ENCODE assay signal across 11 cellular contexts in genomic region chr20:4006640-4007039, GRCh38. TPM values are rescaled to one million over a fixed set of nuclear protein-coding genes. Genes with fewer than 3 reads are reported as not detected.
DNase-seq lines count a peak whose midpoint lies in the region; ATAC-seq and TF ChIP-seq lines count a peak whose summit lies in the region.
"Had no signal": no experiment of that assay in that cellular context is flagged by ENCODE, and none has a peak within 500 bp of the region (broad histone marks: within the 10 kb centered on the region; RNA-seq: fewer than 3 reads in every experiment).

No MANE protein-coding gene starts in this region.

- H3K9me3 Mint-ChIP-seq in activated CD8-positive, alpha-beta T cell treated with anti-CD3 and anti-CD28 coated beads, Interleukin-2, amount 10 ng/mL, durations not matched to agents 7 days and 5 days (ENCODE audit: insufficient read depth), result no peaks in the 10 kb centered on the region

- peaks cover 8% of the 10 kb centered on the region for H3K36me3 Mint-ChIP-seq in activated CD8-positive, alpha-beta T cell treated with anti-CD3 and anti-CD28 coated beads, Interleukin-2, amount 10 ng/mL, durations not matched to agents 7 days and 5 days (ENCODE audit: low read depth)

- H3K4me3 Mint-ChIP-seq in activated CD8-positive, alpha-beta T cell treated with anti-CD3 and anti-CD28 coated beads, Interleukin-2, amount 10 ng/mL, durations not matched to agents 7 days and 5 days, result no peak overlapping the region

- H3K9me3 ChIP-seq in prostate gland, result no peaks in the 10 kb centered on the region
- H3K9me3 ChIP-seq: ovary, SJCRH30 had no signal

- H3K4me1 ChIP-seq in prostate gland (replicated peaks), result no peaks in the 10 kb centered on the region
- H3K4me1 ChIP-seq: SJCRH30 had no signal

- H3K4me1 Mint-ChIP-seq in activated CD8-positive, alpha-beta T cell treated with anti-CD3 and anti-CD28 coated beads, Interleukin-2, amount 10 ng/mL, durations not matched to agents 7 days and 5 days (ENCODE audit: low read depth), result peaks cover 8% of the 10 kb centered on the region

- no peaks in the 10 kb centered on the region for H3K27me3 Mint-ChIP-seq in activated CD8-positive, alpha-beta T cell treated with anti-CD3 and anti-CD28 coated beads, Interleukin-2, amount 10 ng/mL, durations not matched to agents 7 days and 5 days (ENCODE audit: low read depth)

- no peaks in the 10 kb centered on the region for H3K36me3 ChIP-seq in prostate gland
- H3K36me3 ChIP-seq: ovary, SJCRH30 had no signal

- intact Hi-C loops in cardiac septum (cut with DNase I) (no loop called here), prostate gland (cut with DNase I) (no loop called here)

- POLR2A ChIA-PET in activated CD8-positive, alpha-beta T cell treated with anti-CD3 and anti-CD28 coated beads, Interleukin-2, amount 10 ng/mL, durations not matched to agents 7 days and 5 days (lab: Charles Lee), result no interaction called here

- 3% methylated on average over 1 of the region's 1 CpG for WGBS in prostate gland

- peak overlapping the region; percentile 48 for H3K27ac ChIP-seq in VCaP
- H3K27ac ChIP-seq in prostate gland, result peak overlapping the region; percentile 23 to 66
- H3K27ac ChIP-seq: ovary, SJCRH30 had no signal

- TF ChIP-seq CTCF in VCaP (conservative IDR thresholded peaks at IDR 0.05) (no peak), prostate gland (IDR thresholded peaks at IDR 0.05) (no peak)

- TF ChIP-seq POLR2A in prostate gland (IDR thresholded peaks at IDR 0.05), result no peak

- CTCF ChIA-PET in activated CD8-positive, alpha-beta T cell treated with anti-CD3 and anti-CD28 coated beads, Interleukin-2, amount 10 ng/mL, durations not matched to agents 7 days and 5 days (lab: Charles Lee), result interaction anchor here (0.9 to 3.5 kb wide), 7 partner anchors 14 to 151 kb away, joined by 3 to 13 read pairs (median 4); no protein-coding TSS in a partner anchor

- H3K4me3 ChIP-seq in prostate gland, result no peak overlapping the region
- H3K4me3 ChIP-seq: ovary, SJCRH30 had no signal

- DNase-seq in DMS 273 treated with DMSO at 0.1 percent for 48 hours (lab: John Stamatoyannopoulos, UW) (peak; percentile 85), cardiac septum (ENCODE audit: low spot score) (peak; percentile 79), prostate gland (ENCODE audit: low spot score) (peak; percentile 73), T-helper 9 cell (no peak)
- no peak for DNase-seq in activated CD8-positive, alpha-beta T cell treated with anti-CD3 and anti-CD28 coated beads, Interleukin-2, amount 10 ng/mL, durations not matched to agents 7 days and 5 days
- DNase-seq: DMS153, SJCRH30 had no signal

- no peak for ATAC-seq in activated CD8-positive, alpha-beta T cell treated with anti-CD3 and anti-CD28 coated beads, Interleukin-2, amount 10 ng/mL, durations not matched to agents 7 days and 5 days
- ATAC-seq in GM18909 (IDR thresholded peaks at IDR 0.05; ENCODE audit: poor library complexity, unreplicated experiment), result no peak
- no peak for ATAC-seq in HG03196 (IDR thresholded peaks at IDR 0.05; ENCODE audit: unreplicated experiment)

- H3K27me3 ChIP-seq in prostate gland (replicated peaks; ENCODE audit: insufficient read depth), result no peaks in the 10 kb centered on the region
- H3K27me3 ChIP-seq: ovary, SJCRH30 had no signal

- no peak overlapping the region for H3K27ac Mint-ChIP-seq in activated CD8-positive, alpha-beta T cell treated with anti-CD3 and anti-CD28 coated beads, Interleukin-2, amount 10 ng/mL, durations not matched to agents 7 days and 5 days

RNA-seq across cellular contexts. Expression of gene RNF24, which starts 8.7 kb away (rescaled TPM):
- total RNA-seq in cardiac septum (8.5 TPM), prostate gland (10 to 100 TPM; 30.4 to 31.2 TPM)
- total RNA-seq in activated CD8-positive, alpha-beta T cell treated with anti-CD3 and anti-CD28 coated beads, Interleukin-2, amount 10 ng/mL, durations not matched to agents 7 days and 5 days, result 10 to 100 TPM; 12.3 to 15.3 TPM

Comparison
In these comparisons a context has a peak if more than half of its experiments do, and no peak if none do; other contexts are left out.
1. DNase-seq: peak in DMS 273 treated with DMSO at 0.1 percent for 48 hours (single experiment), cardiac septum (single experiment) and prostate gland (single experiment); none in activated CD8-positive, alpha-beta T cell treated with anti-CD3 and anti-CD28 coated beads, Interleukin-2, amount 10 ng/mL, durations not matched to agents 7 days and 5 days (single experiment) and T-helper 9 cell (single experiment).